25 cellular contexts compared by ENCODE assay signal in the genomic region with DNA sequence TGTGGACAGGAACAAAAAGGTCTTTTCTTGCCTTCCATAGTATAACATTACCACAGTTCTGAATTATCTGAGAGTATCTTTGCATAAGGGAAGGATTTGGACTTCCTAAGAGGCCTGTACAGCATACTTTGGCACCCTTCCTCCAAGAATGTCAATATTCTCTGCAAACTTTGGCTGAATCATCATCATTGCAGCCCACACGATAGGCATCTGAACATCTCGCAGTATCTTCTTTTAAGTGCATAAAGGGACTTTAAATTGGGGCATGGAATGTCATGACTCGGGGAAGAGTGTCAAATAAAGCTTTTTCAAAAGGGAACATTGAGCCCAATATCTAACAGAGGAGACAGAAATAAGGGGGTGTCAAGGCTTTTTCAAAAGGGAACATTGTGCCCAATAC.
"Had no signal": no experiment of that assay in that cellular context is flagged by ENCODE, and none has a peak within 500 bp of the region (broad histone marks: within the 10 kb centered on the region; RNA-seq: fewer than 3 reads in every experiment).

No MANE protein-coding gene starts in this region.

- H3K4me1 Mint-ChIP-seq: naive thymus-derived CD8-positive, alpha-beta T cell; nephron progenitor cell; neural crest cell; stimulated activated effector memory CD8-positive, alpha-beta T cell treated with anti-CD3 and anti-CD28 coated beads, Interleukin-12 subunit alpha, Interleukin-12 subunit beta, amount 100 ng/mL, for 72 hours; stimulated activated naive B cell treated with anti-CD40 and anti-IgM and Interleukin-4, amounts not matched to agents 10 μg/mL and 1 μg/mL and 100 μg/mL, for 72 hours had no signal

- H3K27ac ChIP-seq: neutrophil, pancreas, prostate gland, right lobe of liver, sigmoid colon, stomach, thoracic aorta, thyroid gland, tibial nerve, upper lobe of left lung, vagina had no signal

- H3K4me3 Mint-ChIP-seq: naive thymus-derived CD8-positive, alpha-beta T cell; natural killer cell treated with Interleukin-12 subunit alpha and Interleukin-12 subunit beta and Interleukin-15 and Interleukin-18, amount 100 ng/mL, for 72 hours; nephron progenitor cell; neural crest cell; stimulated activated effector memory CD8-positive, alpha-beta T cell treated with anti-CD3 and anti-CD28 coated beads, Interleukin-12 subunit alpha, Interleukin-12 subunit beta, amount 100 ng/mL, for 72 hours; stimulated activated naive B cell treated with anti-CD40 and anti-IgM and Interleukin-4, amounts not matched to agents 10 μg/mL and 1 μg/mL and 100 μg/mL, for 72 hours; stimulated activated naive CD8-positive, alpha-beta T cell treated with anti-CD3 and anti-CD28 coated beads, Interleukin-15, Interleukin-2, amounts not matched to agents 100 ng/mL and 50 ng/mL, for 24 hours had no signal

- H3K9me3 Mint-ChIP-seq: nephron progenitor cell, neural crest cell had no signal

- H3K4me1 ChIP-seq: pancreas, prostate gland, right lobe of liver, sigmoid colon, stomach, thyroid gland, tibial nerve, upper lobe of left lung, vagina had no signal

- H3K27ac Mint-ChIP-seq: naive thymus-derived CD8-positive, alpha-beta T cell; natural killer cell treated with Interleukin-12 subunit alpha and Interleukin-12 subunit beta and Interleukin-15 and Interleukin-18, amount 100 ng/mL, for 72 hours; nephron progenitor cell; stimulated activated effector memory CD8-positive, alpha-beta T cell treated with anti-CD3 and anti-CD28 coated beads, Interleukin-12 subunit alpha, Interleukin-12 subunit beta, amount 100 ng/mL, for 72 hours; stimulated activated naive B cell treated with anti-CD40 and anti-IgM and Interleukin-4, amounts not matched to agents 10 μg/mL and 1 μg/mL and 100 μg/mL, for 72 hours; stimulated activated naive CD8-positive, alpha-beta T cell treated with anti-CD3 and anti-CD28 coated beads, Interleukin-15, Interleukin-2, amounts not matched to agents 100 ng/mL and 50 ng/mL, for 24 hours had no signal

- DNase-seq: naive thymus-derived CD8-positive, alpha-beta T cell; nephron progenitor cell; pancreas; right cardiac atrium; right lobe of liver; sigmoid colon; small intestine; stimulated activated CD4-positive, alpha-beta T cell treated with anti-CD3 and anti-CD28 coated beads, Interleukin-15, amount 100 ng/mL, for 24 hours; stimulated activated CD4-positive, alpha-beta T cell treated with anti-CD3 and anti-CD28 coated beads, Interleukin-2, amount 100 ng/mL, for 24 hours; stimulated activated CD4-positive, alpha-beta T cell treated with anti-CD3 and anti-CD28 coated beads, Interleukin-2, amount 100 ng/mL, for 48 hours; stimulated activated CD4-positive, alpha-beta T cell treated with anti-CD3 and anti-CD28 coated beads, Interleukin-4, amount 100 ng/mL, for 24 hours; stimulated activated naive B cell treated with anti-CD40 and anti-IgM and Interleukin-4, amounts not matched to agents 10 μg/mL and 1 μg/mL and 100 μg/mL, for 72 hours; stimulated activated naive CD4-positive, alpha-beta T cell treated with Interleukin-2 at 50 U/mL for 16 hours; stomach; thyroid gland; upper lobe of left lung had no signal

- H3K27me3 Mint-ChIP-seq: naive thymus-derived CD8-positive, alpha-beta T cell; natural killer cell treated with Interleukin-12 subunit alpha and Interleukin-12 subunit beta and Interleukin-15 and Interleukin-18, amount 100 ng/mL, for 72 hours; stimulated activated naive B cell treated with anti-CD40 and anti-IgM and Interleukin-4, amounts not matched to agents 10 μg/mL and 1 μg/mL and 100 μg/mL, for 72 hours; stimulated activated naive CD8-positive, alpha-beta T cell treated with anti-CD3 and anti-CD28 coated beads, Interleukin-15, Interleukin-2, amounts not matched to agents 100 ng/mL and 50 ng/mL, for 24 hours had no signal

- H3K36me3 ChIP-seq: neutrophil, pancreas, prostate gland, right lobe of liver, sigmoid colon, stomach, thoracic aorta, thyroid gland, tibial nerve, upper lobe of left lung, vagina had no signal

- H3K36me3 Mint-ChIP-seq: naive thymus-derived CD8-positive, alpha-beta T cell; natural killer cell treated with Interleukin-12 subunit alpha and Interleukin-12 subunit beta and Interleukin-15 and Interleukin-18, amount 100 ng/mL, for 72 hours; stimulated activated effector memory CD8-positive, alpha-beta T cell treated with anti-CD3 and anti-CD28 coated beads, Interleukin-12 subunit alpha, Interleukin-12 subunit beta, amount 100 ng/mL, for 72 hours; stimulated activated naive B cell treated with anti-CD40 and anti-IgM and Interleukin-4, amounts not matched to agents 10 μg/mL and 1 μg/mL and 100 μg/mL, for 72 hours had no signal

- H3K27me3 ChIP-seq: neutrophil, pancreas, right lobe of liver, sigmoid colon, stomach, thyroid gland, tibial nerve, upper lobe of left lung, vagina had no signal

- ATAC-seq: naive thymus-derived CD8-positive, alpha-beta T cell; natural killer cell treated with Interleukin-12 subunit alpha and Interleukin-12 subunit beta and Interleukin-15 and Interleukin-18, amount 100 ng/mL, for 72 hours; pancreas; right cardiac atrium; right lobe of liver; stimulated activated effector memory CD8-positive, alpha-beta T cell treated with anti-CD3 and anti-CD28 coated beads, Interleukin-12 subunit alpha, Interleukin-12 subunit beta, amount 100 ng/mL, for 72 hours; stimulated activated naive B cell treated with anti-CD40 and anti-IgM and Interleukin-4, amounts not matched to agents 10 μg/mL and 1 μg/mL and 100 μg/mL, for 72 hours had no signal

- H3K4me3 ChIP-seq: pancreas, prostate gland, right lobe of liver, sigmoid colon, stomach, thoracic aorta, thyroid gland, tibial nerve, upper lobe of left lung, vagina had no signal
